10 cellular contexts compared by ENCODE assay signal in genomic region chr6:165245287-165245686, GRCh38.
DNase-seq lines count a peak whose midpoint lies in the region; ATAC-seq, FAIRE-seq and TF ChIP-seq lines count a peak whose summit lies in the region.
"Had no signal": no experiment of that assay in that cellular context is flagged by ENCODE, and none has a peak within 500 bp of the region (broad histone marks: within the 10 kb centered on the region; RNA-seq: fewer than 3 reads in every experiment).

No MANE protein-coding gene starts in this region.

- no peak for DNase-seq in left ventricle myocardium inferior
- no peak for DNase-seq in cardiac septum (ENCODE audit: low spot score)
- peak; percentile 26 for DNase-seq in SW480 (ENCODE audit: low spot score)
- DNase-seq in NCI-H774 (lab: John Stamatoyannopoulos, UW) = no peak
- DNase-seq in NCI-H2171 treated with DMSO at 0.1 percent for 48 hours (lab: John Stamatoyannopoulos, UW) = no peak
- DNase-seq: DMS 273 treated with DMSO at 0.1 percent for 48 hours, ovary had no signal

- no peak overlapping the region for H3K4me3 ChIP-seq in left ventricle myocardium inferior
- H3K4me3 ChIP-seq: ovary had no signal

- peaks cover 7% of the 10 kb centered on the region for H3K27me3 ChIP-seq in left ventricle myocardium inferior (ENCODE audit: low read depth)
- H3K27me3 ChIP-seq: ovary had no signal

- intact Hi-C loops in left ventricle myocardium inferior (cut with micrococcal nuclease) (no loop called here), cardiac septum (cut with DNase I) (no loop called here)

- no peak for ATAC-seq in HG02588 (IDR thresholded peaks at IDR 0.05; ENCODE audit: unreplicated experiment)
- no peak for ATAC-seq in GM21367 (IDR thresholded peaks at IDR 0.05; ENCODE audit: unreplicated experiment)

- TF ChIP-seq CTCF in left ventricle myocardium inferior (IDR thresholded peaks at IDR 0.05; ENCODE audit: borderline replicate concordance) = peak; percentile 60

- H3K9me3 ChIP-seq in left ventricle myocardium inferior (replicated peaks) = no peaks in the 10 kb centered on the region
- H3K9me3 ChIP-seq: ovary had no signal

- H3K36me3 ChIP-seq in left ventricle myocardium inferior = no peaks in the 10 kb centered on the region
- H3K36me3 ChIP-seq: ovary had no signal

- peak; percentile 13 for FAIRE-seq in islet of Langerhans (lab: Jason Lieb, UNC)

- no peak overlapping the region for H3K27ac ChIP-seq in left ventricle myocardium inferior (replicated peaks)
- H3K27ac ChIP-seq: ovary had no signal

- H3K4me1 ChIP-seq in left ventricle myocardium inferior = no peaks in the 10 kb centered on the region
